In genomic region chr4:85569730-85570299, GRCh38 we compare ENCODE assay signal across 16 cellular contexts.
A peak's percentile ranks its signal among the peaks of the same experiment; 100 is the strongest.
DNase-seq lines count a peak whose midpoint lies in the region; ATAC-seq and TF ChIP-seq lines count a peak whose summit lies in the region.
"Had no signal": no experiment of that assay in that cellular context is flagged by ENCODE, and none has a peak within 500 bp of the region (broad histone marks: within the 10 kb centered on the region; RNA-seq: fewer than 3 reads in every experiment).

No MANE protein-coding gene starts in this region.

- H3K36me3 Mint-ChIP-seq in stimulated activated memory B cell treated with anti-CD40 and anti-IgM and Interleukin-4, amounts not matched to agents 10 μg/mL and 1 μg/mL and 100 μg/mL, for 72 hours: peaks cover 24% of the 10 kb centered on the region
- H3K36me3 Mint-ChIP-seq: natural killer cell treated with Interleukin-12 subunit alpha and Interleukin-12 subunit beta and Interleukin-15 and Interleukin-18, amount 100 ng/mL, for 72 hours had no signal

- H3K79me2 ChIP-seq in MM.1S (ENCODE audit: low read length): no peaks in the 10 kb centered on the region

- no peaks in the 10 kb centered on the region for H3K9me3 ChIP-seq in MM.1S (replicated peaks; ENCODE audit: insufficient read depth, low read length)

- H3K9me2 ChIP-seq in MM.1S (replicated peaks; ENCODE audit: insufficient read depth, low read length): no peaks in the 10 kb centered on the region

- 0 out of 2 replicates have a peak overlapping the region, but pooled peaks have one; percentile 8 for H3K4me2 ChIP-seq in MM.1S (ENCODE audit: low read depth, low read length)

- DNase-seq in MM.1S (peak; percentile 12), NCI-H524 (lab: John Stamatoyannopoulos, UW) (no peak), NCI-H2081 treated with DMSO at 0.1 percent for 48 hours (lab: John Stamatoyannopoulos, UW) (no peak)
- DNase-seq: activated CD4-positive, alpha-beta T cell treated with anti-CD3 and anti-CD28 coated beads for 36 hours; hippocampal formation; IMR-90; NCI-H1105 treated with DMSO at 0.1 percent for 48 hours; retina; T-helper 17 cell had no signal

- H3K27ac Mint-ChIP-seq in stimulated activated memory B cell treated with anti-CD40 and anti-IgM and Interleukin-4, amounts not matched to agents 10 μg/mL and 1 μg/mL and 100 μg/mL, for 72 hours: peak overlapping the region; percentile 88
- H3K27ac Mint-ChIP-seq: activated CD4-positive, alpha-beta T cell treated with anti-CD3 and anti-CD28 coated beads for 36 hours; natural killer cell treated with Interleukin-12 subunit alpha and Interleukin-12 subunit beta and Interleukin-15 and Interleukin-18, amount 100 ng/mL, for 72 hours; T-helper 17 cell had no signal

- H3K4me1 ChIP-seq in MM.1S (ENCODE audit: low read length): peaks cover 15% of the 10 kb centered on the region

- H3F3A ChIP-seq in MM.1S (ENCODE audit: insufficient read depth, low read length): no peaks in the 10 kb centered on the region; the same call in 1 of the 2 replicates

- H3K27me3 ChIP-seq in MM.1S (replicated peaks; ENCODE audit: insufficient read depth, low read length): no peaks in the 10 kb centered on the region

- no peak overlapping the region for H2AFZ ChIP-seq in MM.1S (ENCODE audit: low read length)

- H3K36me3 ChIP-seq in MM.1S (replicated peaks; ENCODE audit: insufficient read depth, low read length): no peaks in the 10 kb centered on the region

- TF ChIP-seq CTCF in MM.1S (IDR thresholded peaks at IDR 0.05; ENCODE audit: low read length): no peak

- ATAC-seq in GM19025 (IDR thresholded peaks at IDR 0.05; ENCODE audit: low read depth, unreplicated experiment): peak; percentile 51
- ATAC-seq in HG02610 (IDR thresholded peaks at IDR 0.05; ENCODE audit: unreplicated experiment): peak; percentile 38
- no peak for ATAC-seq in stimulated activated memory B cell treated with anti-CD40 and anti-IgM and Interleukin-4, amounts not matched to agents 10 μg/mL and 1 μg/mL and 100 μg/mL, for 72 hours
- ATAC-seq in HG03571 (IDR thresholded peaks at IDR 0.05; ENCODE audit: unreplicated experiment): no peak
- ATAC-seq: activated CD4-positive, alpha-beta T cell treated with anti-CD3 and anti-CD28 coated beads for 36 hours; left lobe of liver; natural killer cell treated with Interleukin-12 subunit alpha and Interleukin-12 subunit beta and Interleukin-15 and Interleukin-18, amount 100 ng/mL, for 72 hours; T-helper 17 cell had no signal

- no peaks in the 10 kb centered on the region for H4K20me1 ChIP-seq in MM.1S (ENCODE audit: insufficient read depth, low read length)

- no peak overlapping the region for H3K4me3 ChIP-seq in MM.1S (ENCODE audit: low read length)

- no peaks in the 10 kb centered on the region for H3K27me3 Mint-ChIP-seq in stimulated activated memory B cell treated with anti-CD40 and anti-IgM and Interleukin-4, amounts not matched to agents 10 μg/mL and 1 μg/mL and 100 μg/mL, for 72 hours
- H3K27me3 Mint-ChIP-seq: activated CD4-positive, alpha-beta T cell treated with anti-CD3 and anti-CD28 coated beads for 36 hours; natural killer cell treated with Interleukin-12 subunit alpha and Interleukin-12 subunit beta and Interleukin-15 and Interleukin-18, amount 100 ng/mL, for 72 hours; T-helper 17 cell had no signal

- H3K27ac ChIP-seq in MM.1S (ENCODE audit: low read length): no peak overlapping the region
- H3K27ac ChIP-seq: C4-2B had no signal

- H3K9me3 Mint-ChIP-seq in stimulated activated memory B cell treated with anti-CD40 and anti-IgM and Interleukin-4, amounts not matched to agents 10 μg/mL and 1 μg/mL and 100 μg/mL, for 72 hours: no peaks in the 10 kb centered on the region

- H3K9ac ChIP-seq in MM.1S (ENCODE audit: low read length): no peak overlapping the region

- peak overlapping the region; percentile 51 for H3K4me3 Mint-ChIP-seq in stimulated activated memory B cell treated with anti-CD40 and anti-IgM and Interleukin-4, amounts not matched to agents 10 μg/mL and 1 μg/mL and 100 μg/mL, for 72 hours
- H3K4me3 Mint-ChIP-seq: activated CD4-positive, alpha-beta T cell treated with anti-CD3 and anti-CD28 coated beads for 36 hours; natural killer cell treated with Interleukin-12 subunit alpha and Interleukin-12 subunit beta and Interleukin-15 and Interleukin-18, amount 100 ng/mL, for 72 hours; T-helper 17 cell had no signal

- H3K4me1 Mint-ChIP-seq in stimulated activated memory B cell treated with anti-CD40 and anti-IgM and Interleukin-4, amounts not matched to agents 10 μg/mL and 1 μg/mL and 100 μg/mL, for 72 hours: peaks cover 28% of the 10 kb centered on the region
- H3K4me1 Mint-ChIP-seq: activated CD4-positive, alpha-beta T cell treated with anti-CD3 and anti-CD28 coated beads for 36 hours; T-helper 17 cell had no signal

Comparison
In these comparisons a context has a peak if more than half of its experiments do, and no peak if none do; other contexts are left out.
1. ATAC-seq: peak in GM19025 (single experiment) and HG02610 (single experiment); none in stimulated activated memory B cell treated with anti-CD40 and anti-IgM and Interleukin-4, amounts not matched to agents 10 μg/mL and 1 μg/mL and 100 μg/mL, for 72 hours (single experiment) and HG03571 (single experiment).